Comparison of ENCODE assay signal across 9 cellular contexts in the genomic region with DNA sequence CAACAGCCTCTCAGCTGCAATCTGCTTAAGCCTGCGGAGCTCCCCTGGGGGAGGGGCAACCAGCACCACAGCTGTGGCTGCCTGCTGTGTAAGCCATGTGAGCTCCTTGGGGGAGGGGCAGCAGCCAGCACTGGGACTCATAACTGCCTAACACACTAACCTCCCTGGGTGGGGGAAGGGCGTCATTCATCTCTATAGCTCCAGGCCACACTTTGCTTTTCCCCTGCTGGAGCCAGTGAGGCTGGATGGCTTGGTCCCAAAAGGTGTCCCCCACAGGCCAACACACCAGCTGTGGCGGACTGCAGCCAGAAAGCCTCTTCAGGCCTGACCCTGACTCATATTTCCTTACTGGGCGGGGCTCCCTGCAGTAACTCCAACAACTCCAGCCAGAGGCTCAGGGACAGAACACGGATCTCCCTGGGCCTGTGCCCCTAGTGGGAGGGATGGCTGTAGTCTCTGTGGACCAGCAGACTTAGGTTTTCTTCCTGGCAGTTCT.
A peak's percentile ranks its signal among the peaks of the same experiment; 100 is the strongest.
DNase-seq lines count a peak whose midpoint lies in the region; ATAC-seq and TF ChIP-seq lines count a peak whose summit lies in the region.
"Had no signal": no experiment of that assay in that cellular context is flagged by ENCODE, and none has a peak within 500 bp of the region (broad histone marks: within the 10 kb centered on the region; RNA-seq: fewer than 3 reads in every experiment).

No MANE protein-coding gene starts in this region.

- H2AK5ac ChIP-seq in IMR-90 (ENCODE audit: low read depth, low read length): no peak overlapping the region

- no peaks in the 10 kb centered on the region for H3K9me1 ChIP-seq in IMR-90 (ENCODE audit: insufficient read depth, low read length)

- no peak overlapping the region for H3K27ac ChIP-seq in IMR-90 (ENCODE audit: insufficient read depth, low read length)

- DNase-seq in COLO668 (lab: John Stamatoyannopoulos, UW; ENCODE audit: unreplicated experiment) (peak; percentile 87), IMR-90 (peak; percentile 27), activated B cell treated with CpG ODN at 0.5 μM for 24 hours (no peak), left colon (peak; percentile 65 to 73), GM10248 (ENCODE audit: extremely low spot score) (no peak), epidermal melanocyte (ENCODE audit: insufficient read length, low spot score) (no peak), germinal center (ENCODE audit: low spot score) (no peak)

- H3K4me3 Mint-ChIP-seq in activated B cell treated with CpG ODN at 0.5 μM for 24 hours: no peak overlapping the region
- H3K4me3 Mint-ChIP-seq: dendritic cell treated with granulocyte-macrophage colony-stimulating factor and Interleukin-4, amounts not matched to agents 40 ng/mL and 50 ng/mL, for 4 days had no signal

- H4K91ac ChIP-seq in IMR-90 (ENCODE audit: insufficient read depth, low read depth, low read length): no peak overlapping the region

- H3K4me3 ChIP-seq in IMR-90 (ENCODE audit: insufficient read depth, low read depth, low read length): no peak overlapping the region

- no peak overlapping the region for H2BK5ac ChIP-seq in IMR-90 (ENCODE audit: low read depth, low read length, poor library complexity, severe bottlenecking)

- no peak overlapping the region for H3K23ac ChIP-seq in IMR-90 (ENCODE audit: low read depth, low read length)

- H3K79me1 ChIP-seq in IMR-90 (ENCODE audit: low read depth in 1 of 2, low read length in 2 of 2): no peaks in the 10 kb centered on the region

- no peak overlapping the region for H3K9ac ChIP-seq in IMR-90 (ENCODE audit: low read depth, low read length)

- TF ChIP-seq RAD21 in IMR-90 (IDR thresholded peaks at IDR 0.05; ENCODE audit: low read length): no peak

- H3K4ac ChIP-seq in IMR-90 (ENCODE audit: low read depth, low read length): no peak overlapping the region

- peak overlapping the region; percentile 64 for H3K27ac Mint-ChIP-seq in activated B cell treated with CpG ODN at 0.5 μM for 24 hours
- H3K27ac Mint-ChIP-seq: dendritic cell treated with granulocyte-macrophage colony-stimulating factor and Interleukin-4, amounts not matched to agents 40 ng/mL and 50 ng/mL, for 4 days had no signal

- POLR2A ChIA-PET in IMR-90 (lab: Charles Lee; ENCODE audit: unreplicated experiment): no interaction called here
- POLR2A ChIA-PET in activated B cell treated with CpG ODN at 0.5 μM for 24 hours (lab: Charles Lee): interaction anchor here (0.6 to 0.7 kb wide), 2 partner anchors 79 to 130 kb away, joined by 3 to 4 read pairs; a partner anchor contains a TSS
- POLR2A ChIA-PET in GM10248 (lab: Yijun Ruan, JAX): no interaction called here

- H4K20me1 ChIP-seq in IMR-90 (ENCODE audit: insufficient read depth, low read length): no peaks in the 10 kb centered on the region

- dilution Hi-C loops in IMR-90 (cut with HindIII; ENCODE audit: low sequenced_read_pairs, unreplicated experiment): no loop called here

- peak overlapping the region; percentile 56 for H2AFZ ChIP-seq in IMR-90 (replicated peaks; ENCODE audit: low read length, poor library complexity)

- peak; percentile 36 for ATAC-seq in GM21526 (IDR thresholded peaks at IDR 0.05; ENCODE audit: low FRiP score, unreplicated experiment)
- peak; percentile 63 for ATAC-seq in IMR-90 (ENCODE audit: low read depth)
- peak; percentile 28 for ATAC-seq in activated B cell treated with CpG ODN at 0.5 μM for 24 hours (ENCODE audit: low read depth)
- ATAC-seq in left colon: no peak

- H3K18ac ChIP-seq in IMR-90 (ENCODE audit: low read depth, low read length): no peak overlapping the region

- no peak overlapping the region for H2AK9ac ChIP-seq in IMR-90 (replicated peaks; ENCODE audit: low read depth, low read length, poor library complexity)

- TF ChIP-seq CTCF in IMR-90 (conservative IDR thresholded peaks at IDR 0.05; ENCODE audit: low read depth, low read length): no peak
- TF ChIP-seq CTCF in activated B cell treated with CpG ODN at 0.5 μM for 24 hours (IDR thresholded peaks at IDR 0.05): no peak
- TF ChIP-seq CTCF in GM10248 (IDR thresholded peaks at IDR 0.05; ENCODE audit: control extremely low read depth, extremely low read depth, low read depth, missing control alignments): no peak

- no peak overlapping the region for H3K56ac ChIP-seq in IMR-90 (ENCODE audit: extremely low read depth, insufficient read depth, low read length)

- intact Hi-C loops in IMR-90 (cut with micrococcal nuclease) (no loop called here), activated B cell treated with CpG ODN at 0.5 μM for 24 hours (cut with micrococcal nuclease) (no loop called here), left colon (cut with DNase I, micrococcal nuclease) (no loop called here)

- no peak overlapping the region for H3K14ac ChIP-seq in IMR-90 (replicated peaks; ENCODE audit: low read depth, low read length)

- no TSS peak for BruUV-seq in IMR-90 (replicated peaks; lab: Mats Ljungman, UMichigan)

- H3K9me3 Mint-ChIP-seq in activated B cell treated with CpG ODN at 0.5 μM for 24 hours: peaks cover 10% of the 10 kb centered on the region

- H3K4me1 ChIP-seq in IMR-90 (ENCODE audit: control insufficient read depth, insufficient read depth, low read length): no peaks in the 10 kb centered on the region; the same call in 1 of the 2 replicates

- H4K5ac ChIP-seq in IMR-90 (ENCODE audit: low read depth, low read length): no peak overlapping the region

- no peak for TF ChIP-seq POLR2A in IMR-90 (IDR thresholded peaks at IDR 0.05; ENCODE audit: low read depth, low read length)

- H3K27me3 ChIP-seq in IMR-90 (ENCODE audit: control insufficient read depth, insufficient read depth, low read length): no peaks in the 10 kb centered on the region

- CTCF ChIA-PET in IMR-90 (lab: Yijun Ruan, JAX): no interaction called here
- CTCF ChIA-PET in activated B cell treated with CpG ODN at 0.5 μM for 24 hours (lab: Charles Lee): no interaction called here
- CTCF ChIA-PET in GM10248 (lab: Yijun Ruan, JAX): interaction anchor here (0.6 to 1.8 kb wide), 4 partner anchors 9 to 31 kb away, joined by 3 to 5 read pairs (median 3); no protein-coding TSS in a partner anchor

- no peaks in the 10 kb centered on the region for H3K9me3 ChIP-seq in IMR-90 (ENCODE audit: control insufficient read depth, insufficient read depth, low read length)

- no peak overlapping the region for H2BK20ac ChIP-seq in IMR-90 (ENCODE audit: low read depth, low read length)

- in situ Hi-C loops in IMR-90 (cut with MboI; ENCODE audit: low sequenced_read_pairs): no loop called here

- peaks cover under 1% of the 10 kb centered on the region for H3K27me3 Mint-ChIP-seq in activated B cell treated with CpG ODN at 0.5 μM for 24 hours
- H3K27me3 Mint-ChIP-seq: dendritic cell treated with granulocyte-macrophage colony-stimulating factor and Interleukin-4, amounts not matched to agents 40 ng/mL and 50 ng/mL, for 4 days had no signal

- WGBS in IMR-90 (ENCODE audit: extremely low coverage in 2 of 2, insufficient read length in 1 of 2), 2 experiments: no CpG with 5 or more reads among the region's 5 CpGs

- H3K36me3 ChIP-seq in IMR-90 (ENCODE audit: control insufficient read depth, insufficient read depth, low read length): no peaks in the 10 kb centered on the region

- H3K36me3 Mint-ChIP-seq in activated B cell treated with CpG ODN at 0.5 μM for 24 hours (ENCODE audit: low read depth): no peaks in the 10 kb centered on the region

- no peak overlapping the region for H3K4me2 ChIP-seq in IMR-90 (ENCODE audit: low read depth, low read length)

- H2BK120ac ChIP-seq in IMR-90 (ENCODE audit: low read depth, low read length): no peak overlapping the region

- no peak overlapping the region for H2BK15ac ChIP-seq in IMR-90 (ENCODE audit: low read depth, low read length)

- no peak overlapping the region for H4K8ac ChIP-seq in IMR-90 (ENCODE audit: low read depth in 2 of 2, low read length in 2 of 2)

- peaks cover 17% of the 10 kb centered on the region for H3K4me1 Mint-ChIP-seq in activated B cell treated with CpG ODN at 0.5 μM for 24 hours

TF ChIP-seq in IMR-90, 13 proteins besides CTCF, POLR2A, EP300 and RAD21:
- TF ChIP-seq SMC3 (IDR thresholded peaks at IDR 0.05; ENCODE audit: low read depth, low read length) (no peak), BHLHE40 (IDR thresholded peaks at IDR 0.05; ENCODE audit: low read depth, low read length) (no peak), CHD1 (IDR thresholded peaks at IDR 0.05; ENCODE audit: low read depth, low read length) (no peak), MXI1 (IDR thresholded peaks at IDR 0.05; ENCODE audit: borderline replicate concordance, low read depth, low read length) (no peak), MAZ (IDR thresholded peaks at IDR 0.05; ENCODE audit: borderline replicate concordance, low read depth, low read length) (no peak), MAFK (IDR thresholded peaks at IDR 0.05; ENCODE audit: low read depth, low read length) (no peak), FOS (IDR thresholded peaks at IDR 0.05; ENCODE audit: low read depth, low read length) (no peak), CEBPB (IDR thresholded peaks at IDR 0.05; ENCODE audit: low read depth, low read length) (no peak), NFE2L2 (IDR thresholded peaks at IDR 0.05; ENCODE audit: low read depth, low read length) (no peak), RCOR1 (IDR thresholded peaks at IDR 0.05; ENCODE audit: insufficient replicate concordance, low read length) (no peak), RFX5 (IDR thresholded peaks at IDR 0.05; ENCODE audit: low read depth, low read length) (no peak)
- TF ChIP-seq, protein P1, sequence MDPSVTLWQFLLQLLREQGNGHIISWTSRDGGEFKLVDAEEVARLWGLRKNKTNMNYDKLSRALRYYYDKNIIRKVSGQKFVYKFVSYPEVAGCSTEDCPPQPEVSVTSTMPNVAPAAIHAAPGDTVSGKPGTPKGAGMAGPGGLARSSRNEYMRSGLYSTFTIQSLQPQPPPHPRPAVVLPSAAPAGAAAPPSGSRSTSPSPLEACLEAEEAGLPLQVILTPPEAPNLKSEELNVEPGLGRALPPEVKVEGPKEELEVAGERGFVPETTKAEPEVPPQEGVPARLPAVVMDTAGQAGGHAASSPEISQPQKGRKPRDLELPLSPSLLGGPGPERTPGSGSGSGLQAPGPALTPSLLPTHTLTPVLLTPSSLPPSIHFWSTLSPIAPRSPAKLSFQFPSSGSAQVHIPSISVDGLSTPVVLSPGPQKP (IDR thresholded peaks at IDR 0.05; ENCODE audit: borderline replicate concordance, low read depth, low read length): no peak
- TF ChIP-seq, protein P2, sequence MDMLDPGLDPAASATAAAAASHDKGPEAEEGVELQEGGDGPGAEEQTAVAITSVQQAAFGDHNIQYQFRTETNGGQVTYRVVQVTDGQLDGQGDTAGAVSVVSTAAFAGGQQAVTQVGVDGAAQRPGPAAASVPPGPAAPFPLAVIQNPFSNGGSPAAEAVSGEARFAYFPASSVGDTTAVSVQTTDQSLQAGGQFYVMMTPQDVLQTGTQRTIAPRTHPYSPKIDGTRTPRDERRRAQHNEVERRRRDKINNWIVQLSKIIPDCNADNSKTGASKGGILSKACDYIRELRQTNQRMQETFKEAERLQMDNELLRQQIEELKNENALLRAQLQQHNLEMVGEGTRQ (IDR thresholded peaks at IDR 0.05; ENCODE audit: low read depth, low read length): no peak
TF ChIP-seq in IMR-90: peak in this region for 0.

Comparison
In these comparisons a context has a peak if more than half of its experiments do, and no peak if none do; other contexts are left out.
1. DNase-seq: peak in COLO668 (single experiment), IMR-90 (single experiment) and left colon (2 of 2); none in activated B cell treated with CpG ODN at 0.5 μM for 24 hours (single experiment), GM10248 (single experiment), epidermal melanocyte (single experiment) and germinal center (single experiment).